In the genomic region with DNA sequence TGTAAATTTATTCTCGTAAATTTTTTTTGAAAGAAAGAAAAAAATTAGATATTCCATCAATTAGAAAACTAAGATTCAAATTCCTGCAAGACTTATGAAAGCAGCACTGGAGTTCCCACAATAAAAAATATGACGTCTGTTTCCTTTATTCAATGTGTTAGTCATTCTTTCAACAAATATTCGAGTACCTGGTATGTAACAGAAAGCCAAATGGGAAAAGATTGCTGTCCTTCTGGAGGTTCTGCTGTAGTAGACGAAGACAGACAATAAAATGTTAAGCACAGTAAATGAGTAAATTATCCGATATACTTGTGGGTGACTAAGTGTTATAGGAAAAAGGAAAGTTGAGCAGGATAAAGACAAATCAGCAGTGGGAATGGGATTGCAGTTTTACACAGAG, we compare ENCODE assay signal across 1 cellular context.
TF ChIP-seq lines count a peak whose summit lies in the region.

No MANE protein-coding gene starts in this region.

TF ChIP-seq in GM23338, 12 proteins besides CTCF, POLR2A, EP300 and RAD21 (continued from another document):
- TF ChIP-seq, protein P1, sequence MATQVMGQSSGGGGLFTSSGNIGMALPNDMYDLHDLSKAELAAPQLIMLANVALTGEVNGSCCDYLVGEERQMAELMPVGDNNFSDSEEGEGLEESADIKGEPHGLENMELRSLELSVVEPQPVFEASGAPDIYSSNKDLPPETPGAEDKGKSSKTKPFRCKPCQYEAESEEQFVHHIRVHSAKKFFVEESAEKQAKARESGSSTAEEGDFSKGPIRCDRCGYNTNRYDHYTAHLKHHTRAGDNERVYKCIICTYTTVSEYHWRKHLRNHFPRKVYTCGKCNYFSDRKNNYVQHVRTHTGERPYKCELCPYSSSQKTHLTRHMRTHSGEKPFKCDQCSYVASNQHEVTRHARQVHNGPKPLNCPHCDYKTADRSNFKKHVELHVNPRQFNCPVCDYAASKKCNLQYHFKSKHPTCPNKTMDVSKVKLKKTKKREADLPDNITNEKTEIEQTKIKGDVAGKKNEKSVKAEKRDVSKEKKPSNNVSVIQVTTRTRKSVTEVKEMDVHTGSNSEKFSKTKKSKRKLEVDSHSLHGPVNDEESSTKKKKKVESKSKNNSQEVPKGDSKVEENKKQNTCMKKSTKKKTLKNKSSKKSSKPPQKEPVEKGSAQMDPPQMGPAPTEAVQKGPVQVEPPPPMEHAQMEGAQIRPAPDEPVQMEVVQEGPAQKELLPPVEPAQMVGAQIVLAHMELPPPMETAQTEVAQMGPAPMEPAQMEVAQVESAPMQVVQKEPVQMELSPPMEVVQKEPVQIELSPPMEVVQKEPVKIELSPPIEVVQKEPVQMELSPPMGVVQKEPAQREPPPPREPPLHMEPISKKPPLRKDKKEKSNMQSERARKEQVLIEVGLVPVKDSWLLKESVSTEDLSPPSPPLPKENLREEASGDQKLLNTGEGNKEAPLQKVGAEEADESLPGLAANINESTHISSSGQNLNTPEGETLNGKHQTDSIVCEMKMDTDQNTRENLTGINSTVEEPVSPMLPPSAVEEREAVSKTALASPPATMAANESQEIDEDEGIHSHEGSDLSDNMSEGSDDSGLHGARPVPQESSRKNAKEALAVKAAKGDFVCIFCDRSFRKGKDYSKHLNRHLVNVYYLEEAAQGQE (IDR thresholded peaks at IDR 0.05; ENCODE audit: unreplicated experiment) = no peak
- no peak for TF ChIP-seq JUNB (IDR thresholded peaks at IDR 0.05; ENCODE audit: unreplicated experiment)
- no peak for TF ChIP-seq POLR2AphosphoS5 (IDR thresholded peaks at IDR 0.05; ENCODE audit: low read depth)
- TF ChIP-seq ZNF114 (CRISPR knock-in tag; IDR thresholded peaks at IDR 0.05) = no peak
- TF ChIP-seq STAT1 (IDR thresholded peaks at IDR 0.05; ENCODE audit: unreplicated experiment) = no peak
TF ChIP-seq in GM23338: peak in this region for 0.
